ENCODE assay signal across 8 cellular contexts in genomic region chr11:72239296-72239848, GRCh38. TPM values are rescaled to one million over a fixed set of nuclear protein-coding genes. Genes with fewer than 3 reads are reported as not detected.
DNase-seq lines count a peak whose midpoint lies in the region; ATAC-seq, FAIRE-seq and TF ChIP-seq lines count a peak whose summit lies in the region.

No MANE protein-coding gene starts in this region.

- intact Hi-C loops in GM12878 (cut with micrococcal nuclease; ENCODE audit: unreplicated experiment) = loop anchor here (2.0 to 5.0 kb wide), 2 partner anchors 173 to 191 kb away; no protein-coding TSS in a partner anchor
- intact Hi-C loops in left colon (cut with DNase I, micrococcal nuclease) = no loop called here

- no peaks in the 10 kb centered on the region; the same call in 1 of the 2 replicates for H4K20me1 ChIP-seq in GM12878 (ENCODE audit: control insufficient read depth, insufficient read depth)

- H3K79me2 ChIP-seq in GM12878 (ENCODE audit: control insufficient read depth, insufficient read depth, low read length) = no peaks in the 10 kb centered on the region

- TF ChIP-seq CTCF in NB4 (IDR thresholded peaks at IDR 0.05; ENCODE audit: low read depth, low read length) (no peak), GM12878 (IDR thresholded peaks at IDR 0.05 in 2 of 3, conservative IDR thresholded peaks at IDR 0.05 in 1 of 3; ENCODE audit: control insufficient read depth in 2 of 3, extremely low read depth in 1 of 3, insufficient read depth in 1 of 3, low read depth in 3 of 3, low read length in 3 of 3) (no peak), thoracic aorta (IDR thresholded peaks at IDR 0.05) (no peak)

- POLR2A ChIA-PET in GM12878 (lab: Charles Lee) = interaction anchor here (0.5 to 0.6 kb wide), 2 partner anchors 13 to 218 kb away, joined by 3 to 5 read pairs; no protein-coding TSS in a partner anchor

- CTCF ChIA-PET in GM12878 (lab: Yijun Ruan, JAX) = interaction anchor here (0.8 to 1.2 kb wide), 3 partner anchors 13 to 192 kb away, joined by 3 to 4 read pairs (median 3); no protein-coding TSS in a partner anchor

- ATAC-seq in GM12878 (peak; percentile 72), left colon (peak; percentile 35), thoracic aorta (ENCODE audit: insufficient number of reproducible peaks, low FRiP score, low read depth) (peak; percentile 20), GM18907 (IDR thresholded peaks at IDR 0.05; ENCODE audit: unreplicated experiment) (no peak)

- TF ChIP-seq EP300 in GM12878 (IDR thresholded peaks at IDR 0.05; ENCODE audit: borderline replicate concordance in 1 of 2, control insufficient read depth in 1 of 2, low read depth in 2 of 2, low read length in 2 of 2) = no peak

- SMC1A ChIA-PET in GM12878 (lab: Charles Lee; ENCODE audit: uncharacterized antibody, unreplicated experiment) = no interaction called here

- RAD21 ChIA-PET in GM12878 (lab: Charles Lee; ENCODE audit: unreplicated experiment) = interaction anchor here (1.0 kb wide), 2 partner anchors 16 to 192 kb away, joined by 3 to 4 read pairs; no protein-coding TSS in a partner anchor

- DNase-seq in ELF-1 (ENCODE audit: low read depth, low spot score) = peak; percentile 73
- peak; percentile 59 for DNase-seq in NB4 (ENCODE audit: low read depth)
- DNase-seq in GM12878 (ENCODE audit: low read depth, low spot score) = no peak
- peak; percentile 68 to 70 for DNase-seq in left colon
- DNase-seq in thoracic aorta (ENCODE audit: low spot score) = no peak
- DNase-seq in Ammon's horn (ENCODE audit: low spot score) = no peak
- no peak for DNase-seq in GM19239 (ENCODE audit: insufficient read length, low spot score)

- H3K27ac ChIP-seq in GM12878 (ENCODE audit: control insufficient read depth, insufficient read depth) (no peak overlapping the region), thoracic aorta (no peak overlapping the region)

- no peak overlapping the region for H2AFZ ChIP-seq in GM12878 (ENCODE audit: control insufficient read depth, low read depth, low read length)

- in situ Hi-C loops in GM12878 (cut with MboI) = no loop called here

- no peak overlapping the region for H3K9ac ChIP-seq in GM12878 (ENCODE audit: control insufficient read depth, insufficient read depth, low read length)

- H3K36me3 ChIP-seq in GM12878 (ENCODE audit: control insufficient read depth in 2 of 2, insufficient read depth in 2 of 2, low read length in 1 of 2) = peaks cover 0 to 6% of the 10 kb centered on the region in 2 experiments; a peak in 3 of 4 replicates
- peaks cover 26% of the 10 kb centered on the region for H3K36me3 ChIP-seq in thoracic aorta

- peak overlapping the region; percentile 64 for H3K4me2 ChIP-seq in GM12878 (ENCODE audit: control insufficient read depth, insufficient read depth)

- H3K4me1 ChIP-seq in GM12878 (ENCODE audit: control insufficient read depth, insufficient read depth, low read length) = peaks cover 4% of the 10 kb centered on the region
- peaks cover 15 to 40% of the 10 kb centered on the region in 2 donors for H3K4me1 ChIP-seq in thoracic aorta (ENCODE audit: control insufficient read depth in 1 of 2, low read depth in 2 of 2)

- no TSS peak for BruUV-seq in GM12878 (replicated peaks; lab: Mats Ljungman, UMichigan)

- no peaks in the 10 kb centered on the region; the same call in 2 of the 3 replicates for H3K9me3 ChIP-seq in GM12878 (replicated peaks; ENCODE audit: control insufficient read depth, insufficient read depth, low read length)
- no peaks in the 10 kb centered on the region for H3K9me3 ChIP-seq in thoracic aorta

- FAIRE-seq in GM12878 (lab: Jason Lieb, UNC) (no peak), GM19239 (lab: Jason Lieb, UNC) (no peak)

- H3K4me3 ChIP-seq in NB4 (ENCODE audit: low read depth, low read length) (no peak overlapping the region), GM12878 (no peak overlapping the region; the same call in 1 of the 2 replicates), thoracic aorta (peak overlapping the region; percentile 69)

- WGBS in GM12878 (ENCODE audit: insufficient coverage, insufficient replicate concordance, low lambda C conversion rate, missing lambda C conversion rate) = 30% methylated on average over 19 of the region's 27 CpGs

- peak; percentile 19 for TF ChIP-seq POLR2A in NB4 (IDR thresholded peaks at IDR 0.05; ENCODE audit: extremely low read depth, insufficient read length)
- TF ChIP-seq POLR2A in GM12878 (IDR thresholded peaks at IDR 0.05; ENCODE audit: low read depth, low read length) = peak; percentile 66; the same call in 1 of the 2 replicates

- TF ChIP-seq RAD21 in GM12878 (IDR thresholded peaks at IDR 0.05; ENCODE audit: insufficient read depth, low read depth, low read length) = no peak

- peaks cover 5 to 11% of the 10 kb centered on the region in 2 experiments; a peak in 3 of 4 replicates for H3K27me3 ChIP-seq in GM12878 (replicated peaks in 1 of 2; ENCODE audit: control insufficient read depth in 2 of 2, insufficient read depth in 2 of 2, low read length in 1 of 2)
- H3K27me3 ChIP-seq in thoracic aorta (replicated peaks; ENCODE audit: insufficient read depth) = no peaks in the 10 kb centered on the region

RNA-seq across cellular contexts. Expression of gene PHOX2A, which starts 4.6 kb away (rescaled TPM):
- not detected in 2 replicates for total RNA-seq in GM12878 (2013; cell fraction: nucleolus; rRNA removed)
- total RNA-seq in GM12878 (2014; rRNA removed) = not detected in 2 replicates
- not detected in 2 replicates for total RNA-seq in GM12878 (2014; rRNA removed; fragmentation: Illumina TruSeq; extraction: Trizol)
- not detected in 2 replicates for total RNA-seq in GM12878 (2021)
- not detected for polyA plus RNA-seq in GM12878 (2011; ENCODE audit: low read depth)
- polyA plus RNA-seq in GM12878 (2011; rRNA removed) = not detected in 2 replicates
- not detected in 2 replicates for polyA plus RNA-seq in GM12878 (2011; cell fraction: cytosol; rRNA removed)
- polyA plus RNA-seq in GM12878 (2011; cell fraction: nucleus; rRNA removed) = not detected in 2 replicates
- not detected in 2 replicates for polyA plus RNA-seq in GM12878 (2012)
- not detected in 2 replicates for polyA plus RNA-seq in GM12878 (2014; fragmentation: Illumina TruSeq; extraction: Trizol)
- polyA plus RNA-seq in GM12878 (2014; fragmentation: Nextera tagmentation; extraction: Ambion mirVana) = not detected
- not detected in 2 replicates for polyA plus RNA-seq in GM12878 (2014; rRNA removed)
- not detected for polyA plus RNA-seq in GM12878 (2016; fragmentation: Nextera tagmentation; extraction: Ambion mirVana)
- not detected in 2 replicates for polyA minus RNA-seq in GM12878 (2011; rRNA and poly(A)+ RNA removed)
- not detected in 2 replicates for polyA minus RNA-seq in GM12878 (2011; cell fraction: cytosol; rRNA and poly(A)+ RNA removed)
- polyA minus RNA-seq in GM12878 (2011; cell fraction: nucleus; rRNA and poly(A)+ RNA removed) = not detected in 2 replicates
- under 1 TPM; 0.61 to 0.89 TPM for total RNA-seq in left colon
- not detected for total RNA-seq in thoracic aorta

RNA-seq across cellular contexts. Expression of gene INPPL1, which starts 14.8 kb away (rescaled TPM):
- total RNA-seq in GM12878 (2013; cell fraction: nucleolus; rRNA removed) = 149 and 152 TPM in 2 replicates
- total RNA-seq in GM12878 (2014; rRNA removed) = 62.3 and 66.3 TPM in 2 replicates
- total RNA-seq in GM12878 (2014; rRNA removed; fragmentation: Illumina TruSeq; extraction: Trizol) = 32.1 and 33.1 TPM in 2 replicates
- total RNA-seq in GM12878 (2021) = 110 and 116 TPM in 2 replicates
- polyA plus RNA-seq in GM12878 (2011; ENCODE audit: low read depth) = 39.6 TPM
- 36.2 and 68.8 TPM in 2 replicates for polyA plus RNA-seq in GM12878 (2011; rRNA removed)
- polyA plus RNA-seq in GM12878 (2011; cell fraction: cytosol; rRNA removed) = 45.3 and 59.8 TPM in 2 replicates
- polyA plus RNA-seq in GM12878 (2011; cell fraction: nucleus; rRNA removed) = 613 and 647 TPM in 2 replicates
- polyA plus RNA-seq in GM12878 (2012) = 71.7 and 110 TPM in 2 replicates
- 54.7 and 62.3 TPM in 2 replicates for polyA plus RNA-seq in GM12878 (2014; fragmentation: Illumina TruSeq; extraction: Trizol)
- 1 to 10 TPM in 1 of 2 experiments, under 1 TPM in 1; 0.47 to 1.0 TPM for polyA plus RNA-seq in GM12878 (2014; fragmentation: Nextera tagmentation; extraction: Ambion mirVana)
- 77.5 and 94.4 TPM in 2 replicates for polyA plus RNA-seq in GM12878 (2014; rRNA removed)
- 10 to 100 TPM in 1 of 2 experiments, 1 to 10 TPM in 1; 9.7 to 20.0 TPM for polyA plus RNA-seq in GM12878 (2016; fragmentation: Nextera tagmentation; extraction: Ambion mirVana)
- polyA minus RNA-seq in GM12878 (2011; rRNA and poly(A)+ RNA removed) = 70.7 and 93.0 TPM in 2 replicates
- polyA minus RNA-seq in GM12878 (2011; cell fraction: cytosol; rRNA and poly(A)+ RNA removed) = 52.8 and 55.7 TPM in 2 replicates
- 158 and 247 TPM in 2 replicates for polyA minus RNA-seq in GM12878 (2011; cell fraction: nucleus; rRNA and poly(A)+ RNA removed)
- 100 to 1,000 TPM; 120 to 142 TPM for total RNA-seq in left colon
- 100 to 1,000 TPM; 108 to 113 TPM for total RNA-seq in thoracic aorta

RNA-seq across cellular contexts. Expression of gene FOLR2, which starts 22.8 kb away (rescaled TPM):
- total RNA-seq in GM12878 (2013; cell fraction: nucleolus; rRNA removed) = not detected in 2 replicates
- total RNA-seq in GM12878 (2014; rRNA removed) (2.7 and 3.5 TPM in 2 replicates), GM12878 (2014; rRNA removed; fragmentation: Illumina TruSeq; extraction: Trizol) (1.9 and 2.2 TPM in 2 replicates), GM12878 (2021) (1.4 and 1.5 TPM in 2 replicates), left colon (10 to 100 TPM in 1 of 2 donors, 1 to 10 TPM in 1; 4.8 to 23.5 TPM), thoracic aorta (100 to 1,000 TPM in 1 of 2 donors, 10 to 100 TPM in 1; 51.4 to 118 TPM)
- 1.5 TPM for polyA plus RNA-seq in GM12878 (2011; ENCODE audit: low read depth)
- polyA plus RNA-seq in GM12878 (2011; rRNA removed) (0.10 TPM in 1 of 2 replicates, not detected in the other), GM12878 (2014; fragmentation: Illumina TruSeq; extraction: Trizol) (1.6 and 2.0 TPM in 2 replicates), GM12878 (2014; fragmentation: Nextera tagmentation; extraction: Ambion mirVana) (10 to 100 TPM; 11.0 to 11.1 TPM), GM12878 (2014; rRNA removed) (3.2 and 3.7 TPM in 2 replicates), GM12878 (2016; fragmentation: Nextera tagmentation; extraction: Ambion mirVana) (1 to 10 TPM; 1.2 to 1.6 TPM)
- 0.12 and 0.25 TPM in 2 replicates for polyA plus RNA-seq in GM12878 (2011; cell fraction: cytosol; rRNA removed)
- polyA plus RNA-seq in GM12878 (2011; cell fraction: nucleus; rRNA removed) = 0.21 and 0.54 TPM in 2 replicates
- polyA plus RNA-seq in GM12878 (2012) = 1.7 and 1.9 TPM in 2 replicates
- polyA minus RNA-seq in GM12878 (2011; rRNA and poly(A)+ RNA removed) = not detected in 2 replicates
- not detected in 2 replicates for polyA minus RNA-seq in GM12878 (2011; cell fraction: cytosol; rRNA and poly(A)+ RNA removed)
- not detected in 2 replicates for polyA minus RNA-seq in GM12878 (2011; cell fraction: nucleus; rRNA and poly(A)+ RNA removed)

RNA-seq across cellular contexts. Expression of gene FOLR1, which starts 47.4 kb away (rescaled TPM):
- not detected in 2 replicates for total RNA-seq in GM12878 (2013; cell fraction: nucleolus; rRNA removed)
- not detected in 2 replicates for total RNA-seq in GM12878 (2014; rRNA removed)
- not detected in 2 replicates for total RNA-seq in GM12878 (2014; rRNA removed; fragmentation: Illumina TruSeq; extraction: Trizol)
- total RNA-seq in GM12878 (2021) = not detected in 2 replicates
- not detected for polyA plus RNA-seq in GM12878 (2011; ENCODE audit: low read depth)
- not detected in 2 replicates for polyA plus RNA-seq in GM12878 (2011; rRNA removed)
- not detected in 2 replicates for polyA plus RNA-seq in GM12878 (2011; cell fraction: cytosol; rRNA removed)
- polyA plus RNA-seq in GM12878 (2011; cell fraction: nucleus; rRNA removed) = not detected in 2 replicates
- polyA plus RNA-seq in GM12878 (2012) = not detected in 2 replicates
- not detected in 2 replicates for polyA plus RNA-seq in GM12878 (2014; fragmentation: Illumina TruSeq; extraction: Trizol)
- not detected for polyA plus RNA-seq in GM12878 (2014; fragmentation: Nextera tagmentation; extraction: Ambion mirVana)
- polyA plus RNA-seq in GM12878 (2014; rRNA removed) = not detected in 2 replicates
- not detected for polyA plus RNA-seq in GM12878 (2016; fragmentation: Nextera tagmentation; extraction: Ambion mirVana)
- not detected in 2 replicates for polyA minus RNA-seq in GM12878 (2011; rRNA and poly(A)+ RNA removed)
- 2.0 and 2.7 TPM in 2 replicates for polyA minus RNA-seq in GM12878 (2011; cell fraction: cytosol; rRNA and poly(A)+ RNA removed)
- 0.97 and 1.3 TPM in 2 replicates for polyA minus RNA-seq in GM12878 (2011; cell fraction: nucleus; rRNA and poly(A)+ RNA removed)
- total RNA-seq in left colon = not detected
- not detected for total RNA-seq in thoracic aorta

Comparison
In these comparisons a context has a peak if more than half of its experiments do, and no peak if none do; other contexts are left out.
1. DNase-seq: peak in ELF-1 (single experiment), NB4 (single experiment) and left colon (2 of 2); none in GM12878 (single experiment), thoracic aorta (single experiment), Ammon's horn (single experiment) and GM19239 (single experiment).